Comparison of ENCODE assay signal across 21 cellular contexts in the genomic region with DNA sequence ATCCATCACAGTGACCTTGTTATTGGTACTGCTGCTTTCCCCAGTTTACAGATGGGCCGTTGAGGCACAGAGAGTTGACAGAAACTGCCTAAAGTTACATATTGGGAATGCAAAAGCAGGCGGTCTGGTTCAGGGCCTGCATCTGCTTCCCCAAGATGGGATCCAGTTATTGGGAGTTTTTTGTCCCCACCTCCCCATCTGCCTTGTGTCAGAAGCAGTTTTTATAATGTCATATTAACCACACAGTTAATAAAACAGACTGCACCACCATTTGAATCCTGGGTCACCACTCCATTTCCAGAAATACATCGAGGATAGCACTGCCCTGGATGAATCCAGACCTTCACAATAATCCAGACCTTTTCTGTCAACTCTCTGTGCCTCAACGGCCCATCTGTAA.
"Had no signal": no experiment of that assay in that cellular context is flagged by ENCODE, and none has a peak within 500 bp of the region (broad histone marks: within the 10 kb centered on the region; RNA-seq: fewer than 3 reads in every experiment).

No MANE protein-coding gene starts in this region.

- H3K27ac ChIP-seq: SJCRH30 had no signal

- H3K9me3 ChIP-seq: MG63, SJCRH30 had no signal

- H3K4me3 ChIP-seq: MG63, SJCRH30 had no signal

- DNase-seq: IMR-90, Karpas-422, KG1, MG63, NCI-H1092, NCI-H1105 treated with DMSO at 0.1 percent for 48 hours, NCI-H1417 treated with DMSO at 0.1 percent for 48 hours, NCI-H146, NCI-H1694 treated with DMSO at 0.1 percent for 48 hours, NCI-H1930, NCI-H2081, NCI-H2107, NCI-H2227 treated with DMSO at 0.1 percent for 48 hours, NCI-H510A, NCI-H524 treated with DMSO at 0.1 percent for 48 hours, NCI-H69, NCI-H774, RPMI8226, SHP77 treated with DMSO at 0.1 percent for 48 hours, SJCRH30 had no signal

- H3K27me3 ChIP-seq: MG63, SJCRH30 had no signal

- H3K36me3 ChIP-seq: MG63 had no signal

- ATAC-seq: HepG2 had no signal
